Comparison of ENCODE assay signal across 7 cellular contexts in genomic region chr2:94858163-94858888, GRCh38. TPM values are rescaled to one million over a fixed set of nuclear protein-coding genes. Genes with fewer than 3 reads are reported as not detected.
"Had no signal": no experiment of that assay in that cellular context is flagged by ENCODE, and none has a peak within 500 bp of the region (broad histone marks: within the 10 kb centered on the region; RNA-seq: fewer than 3 reads in every experiment).

No MANE protein-coding gene starts in this region.

RNA-seq across cellular contexts. Expression of gene TEKT4, which starts 12.9 kb away (rescaled TPM):
- total RNA-seq: HT-29, LHCN-M2, MCF 10A, Peyer's patch, Right ventricle myocardium superior, RPMI7951, SJSA1 had no signal
